8 cellular contexts compared by ENCODE assay signal in the genomic region with DNA sequence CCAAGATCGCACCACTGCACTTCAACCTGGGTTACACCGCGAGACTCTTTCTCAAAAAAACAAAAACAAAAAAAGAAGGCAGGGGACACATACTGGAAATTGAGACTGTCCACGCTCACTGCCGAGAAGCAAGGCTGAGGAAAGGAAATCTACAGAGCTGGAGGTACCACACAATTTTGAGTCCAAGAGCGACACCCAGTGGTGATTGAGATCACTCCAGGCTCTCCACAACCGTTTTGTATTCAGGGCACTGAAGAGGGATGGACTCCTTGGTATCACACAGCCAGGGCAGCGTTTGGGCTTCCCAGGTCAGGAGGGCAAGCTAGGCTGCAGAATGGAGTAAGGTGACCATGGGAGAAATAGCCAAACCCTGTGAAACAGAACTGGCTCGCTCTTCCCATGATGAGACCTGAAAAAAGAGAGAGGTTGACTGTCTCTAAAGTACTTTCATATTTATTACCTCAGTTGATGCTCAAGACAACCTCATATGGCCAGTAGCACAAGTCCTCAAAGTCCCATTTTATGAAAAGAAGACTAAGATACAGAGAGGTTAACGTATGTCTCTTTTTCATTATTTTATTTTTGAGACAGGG.
DNase-seq lines count a peak whose midpoint lies in the region; ATAC-seq and TF ChIP-seq lines count a peak whose summit lies in the region.

No MANE protein-coding gene starts in this region.

- peak; percentile 70 for DNase-seq in G401 (ENCODE audit: low spot score)
- DNase-seq in NCI-H345 (lab: John Stamatoyannopoulos, UW) = peak; percentile 86
- peak in 49 of 61 donors; percentile 1 to 84 (median 33) for DNase-seq in caudate nucleus (lab: John Stamatoyannopoulos, UW)
- peak; percentile 70 for DNase-seq in kidney glomerular epithelial cell (lab: John Stamatoyannopoulos, UW)
- peak; percentile 43 for DNase-seq in stimulated activated CD4-positive, alpha-beta T cell treated with anti-CD3 and anti-CD28 coated beads, Interleukin-4, amount 100 ng/mL, for 1 hour

- ATAC-seq in HG03095 (IDR thresholded peaks at IDR 0.05; ENCODE audit: unreplicated experiment) (peak; percentile 57), HG02678 (IDR thresholded peaks at IDR 0.05; ENCODE audit: unreplicated experiment) (no peak)

- no peak overlapping the region for H3K4me3 ChIP-seq in WI38 (ENCODE audit: low read depth, low read length)

- in situ Hi-C loops in G401 (cut with HindIII; ENCODE audit: low sequenced_read_pairs) = no loop called here

- TF ChIP-seq CTCF in WI38 (IDR thresholded peaks at IDR 0.05; ENCODE audit: low read depth, low read length) = peak; percentile 80

- H3K27ac ChIP-seq in caudate nucleus (ENCODE audit: low read depth, low read length) = no peak overlapping the region

Comparison
In these comparisons a context has a peak if more than half of its experiments do, and no peak if none do; other contexts are left out.
1. DNase-seq: peak in every context shown above with its lines; median percentile 86 in NCI-H345; 70 in G401; 70 in kidney glomerular epithelial cell; 43 in stimulated activated CD4-positive, alpha-beta T cell treated with anti-CD3 and anti-CD28 coated beads, Interleukin-4, amount 100 ng/mL, for 1 hour; 33 in caudate nucleus.